In the genomic region with DNA sequence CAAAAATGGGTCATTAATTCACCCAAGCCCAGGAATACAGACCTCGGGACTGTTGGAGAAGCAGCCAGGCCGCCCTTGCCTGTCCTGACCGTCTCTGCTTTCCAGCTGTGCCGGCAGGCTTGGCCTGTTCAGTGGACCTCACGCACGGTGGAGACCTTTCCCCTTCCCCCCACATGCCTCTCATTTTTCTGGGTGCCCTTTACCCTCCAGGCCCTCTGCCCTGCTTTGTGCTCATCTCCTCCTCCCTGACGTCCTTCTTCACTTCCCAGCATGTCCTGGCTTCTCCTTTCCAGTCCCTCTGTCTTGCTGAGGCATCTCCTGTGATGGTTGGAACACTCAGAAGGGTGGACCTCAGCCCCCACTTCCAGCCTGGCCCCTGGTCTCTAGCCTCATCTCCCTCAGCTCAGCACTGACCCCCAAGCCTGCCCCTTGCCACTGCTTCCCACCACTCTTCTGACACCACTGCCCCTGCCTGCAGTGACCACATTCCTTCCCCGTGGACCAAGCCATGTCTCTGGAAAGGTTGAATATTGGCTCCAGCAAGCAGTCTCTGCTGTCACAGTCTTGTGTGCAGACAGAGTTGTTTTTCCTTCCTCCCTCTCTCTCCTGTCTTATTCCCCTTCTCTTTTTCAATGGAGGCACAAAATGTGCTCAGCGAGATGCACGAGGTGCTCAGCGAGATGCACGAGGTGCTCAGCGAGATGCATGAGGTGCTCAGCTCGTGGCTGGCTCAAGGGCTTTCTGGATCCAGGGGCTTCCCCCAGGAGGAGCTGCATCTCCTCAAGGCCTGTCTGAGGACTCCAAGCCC, we compare ENCODE assay signal across 12 cellular contexts. TPM values are rescaled to one million over a fixed set of nuclear protein-coding genes. Genes with fewer than 3 reads are reported as not detected.
DNase-seq lines count a peak whose midpoint lies in the region; ATAC-seq and TF ChIP-seq lines count a peak whose summit lies in the region.
"Had no signal": no experiment of that assay in that cellular context is flagged by ENCODE, and none has a peak within 500 bp of the region (broad histone marks: within the 10 kb centered on the region; RNA-seq: fewer than 3 reads in every experiment).

No MANE protein-coding gene starts in this region.

- DNase-seq in activated naive CD4-positive, alpha-beta T cell treated with anti-CD3 and anti-CD28 coated beads for 36 hours, result no peak
- DNase-seq in activated naive CD4-positive, alpha-beta T cell treated with Interleukin-2 at 50 U/mL for 16 hours, result no peak
- DNase-seq in T-helper 17 cell (no peak), right atrium auricular region (ENCODE audit: low spot score) (no peak), cortex of kidney (lab: John Stamatoyannopoulos, UW) (no peak), NCI-H1930 (lab: John Stamatoyannopoulos, UW) (no peak), colonic mucosa (no peak)
- DNase-seq: mucosa of descending colon, small intestine, T-helper 2 cell had no signal

- H3K4me3 ChIP-seq in right atrium auricular region (no peak overlapping the region), skeletal muscle satellite cell (ENCODE audit: low read length) (peak overlapping the region; percentile 20), colonic mucosa (no peak overlapping the region)
- H3K4me3 ChIP-seq: mucosa of descending colon, vagina had no signal

- H3K36me3 ChIP-seq in right atrium auricular region (peaks cover 18% of the 10 kb centered on the region), skeletal muscle satellite cell (ENCODE audit: insufficient read depth, low read length) (peaks cover 13% of the 10 kb centered on the region), colonic mucosa (peaks cover 8% of the 10 kb centered on the region)

- TF ChIP-seq CTCF in right atrium auricular region (IDR thresholded peaks at IDR 0.05), result no peak
- no peak for TF ChIP-seq CTCF in colonic mucosa (IDR thresholded peaks at IDR 0.05)

- peak overlapping the region; percentile 52 for H3K4me2 ChIP-seq in skeletal muscle satellite cell (ENCODE audit: low read length)

- H3K27ac Mint-ChIP-seq in activated naive CD4-positive, alpha-beta T cell treated with anti-CD3 and anti-CD28 coated beads for 36 hours, result peak overlapping the region; percentile 67
- peak overlapping the region; percentile 96 for H3K27ac Mint-ChIP-seq in T-helper 17 cell

- intact Hi-C loops in activated naive CD4-positive, alpha-beta T cell treated with anti-CD3 and anti-CD28 coated beads for 36 hours (cut with micrococcal nuclease), result no loop called here
- intact Hi-C loops in colonic mucosa (cut with DNase I), result no loop called here

- H3K36me3 Mint-ChIP-seq in activated naive CD4-positive, alpha-beta T cell treated with anti-CD3 and anti-CD28 coated beads for 36 hours (ENCODE audit: low read depth), result peaks cover 6% of the 10 kb centered on the region
- no peaks in the 10 kb centered on the region for H3K36me3 Mint-ChIP-seq in T-helper 17 cell (ENCODE audit: low read depth)

- no peak overlapping the region for H3K4me3 Mint-ChIP-seq in activated naive CD4-positive, alpha-beta T cell treated with anti-CD3 and anti-CD28 coated beads for 36 hours
- no peak overlapping the region for H3K4me3 Mint-ChIP-seq in T-helper 17 cell

- H3K9ac ChIP-seq in skeletal muscle satellite cell (ENCODE audit: low read depth, low read length) (peak overlapping the region; percentile 19), colonic mucosa (ENCODE audit: low read depth in 2 of 2, low read length in 2 of 2) (no peak overlapping the region)

- no peaks in the 10 kb centered on the region for H3K9me3 ChIP-seq in T-helper 17 cell (ENCODE audit: control insufficient read depth, low read length, poor library complexity, severe bottlenecking)
- no peaks in the 10 kb centered on the region for H3K9me3 ChIP-seq in right atrium auricular region
- H3K9me3 ChIP-seq in skeletal muscle satellite cell (replicated peaks; ENCODE audit: low read length), result no peaks in the 10 kb centered on the region
- no peaks in the 10 kb centered on the region for H3K9me3 ChIP-seq in colonic mucosa
- H3K9me3 ChIP-seq: mucosa of descending colon, vagina had no signal

- H3K4me1 ChIP-seq in right atrium auricular region (peaks cover 0 to 89% of the 10 kb centered on the region in 2 donors), skeletal muscle satellite cell (ENCODE audit: control insufficient read depth, insufficient read depth, low read length) (peaks cover 81% of the 10 kb centered on the region), colonic mucosa (no peaks in the 10 kb centered on the region)

- H3K27me3 ChIP-seq in right atrium auricular region (no peaks in the 10 kb centered on the region), skeletal muscle satellite cell (ENCODE audit: control insufficient read depth, insufficient read depth, low read length) (no peaks in the 10 kb centered on the region), colonic mucosa (no peaks in the 10 kb centered on the region)
- H3K27me3 ChIP-seq: vagina had no signal

- no peak for ATAC-seq in T-helper 17 cell
- ATAC-seq: mucosa of descending colon had no signal

- CTCF ChIA-PET in activated naive CD4-positive, alpha-beta T cell treated with anti-CD3 and anti-CD28 coated beads for 36 hours (lab: Charles Lee), result interaction anchor here (0.6 to 0.7 kb wide), 2 partner anchors 46 to 64 kb away, joined by 3 to 4 read pairs; no protein-coding TSS in a partner anchor

- H3K27ac ChIP-seq in right atrium auricular region (peak overlapping the region; percentile 82 to 87), colonic mucosa (no peak overlapping the region)

- no peaks in the 10 kb centered on the region for H3K27me3 Mint-ChIP-seq in activated naive CD4-positive, alpha-beta T cell treated with anti-CD3 and anti-CD28 coated beads for 36 hours (ENCODE audit: low read depth)
- no peaks in the 10 kb centered on the region for H3K27me3 Mint-ChIP-seq in T-helper 17 cell

- no peaks in the 10 kb centered on the region for H3K9me3 Mint-ChIP-seq in activated naive CD4-positive, alpha-beta T cell treated with anti-CD3 and anti-CD28 coated beads for 36 hours

- H3K4me1 Mint-ChIP-seq in activated naive CD4-positive, alpha-beta T cell treated with anti-CD3 and anti-CD28 coated beads for 36 hours (ENCODE audit: low read depth), result peaks cover 45% of the 10 kb centered on the region
- peaks cover 41% of the 10 kb centered on the region for H3K4me1 Mint-ChIP-seq in T-helper 17 cell

RNA-seq across cellular contexts. Expression of gene BAG3, which starts 14.9 kb away (rescaled TPM):
- total RNA-seq in activated naive CD4-positive, alpha-beta T cell treated with anti-CD3 and anti-CD28 coated beads for 36 hours, result 10 to 100 TPM; 20.9 to 24.3 TPM
- 10 to 100 TPM; 52.0 to 52.4 TPM for total RNA-seq in T-helper 17 cell
- 100 to 1,000 TPM; 126 to 152 TPM for total RNA-seq in right atrium auricular region
- total RNA-seq in skeletal muscle satellite cell (2012; rRNA removed), result 19.5 and 23.6 TPM in 2 replicates
- 10 to 100 TPM; 30.4 to 48.9 TPM for total RNA-seq in colonic mucosa

RNA-seq across cellular contexts. Expression of gene INPP5F, which starts 59.7 kb away (rescaled TPM):
- 10 to 100 TPM; 10.5 to 10.9 TPM for total RNA-seq in activated naive CD4-positive, alpha-beta T cell treated with anti-CD3 and anti-CD28 coated beads for 36 hours
- total RNA-seq in T-helper 17 cell (10 to 100 TPM; 10.4 to 11.9 TPM), right atrium auricular region (1 to 10 TPM; 3.9 to 6.2 TPM), colonic mucosa (10 to 100 TPM; 12.6 to 15.6 TPM)
- total RNA-seq in skeletal muscle satellite cell (2012; rRNA removed), result 9.1 and 12.0 TPM in 2 replicates
